9 cellular contexts compared by ENCODE assay signal in the genomic region with DNA sequence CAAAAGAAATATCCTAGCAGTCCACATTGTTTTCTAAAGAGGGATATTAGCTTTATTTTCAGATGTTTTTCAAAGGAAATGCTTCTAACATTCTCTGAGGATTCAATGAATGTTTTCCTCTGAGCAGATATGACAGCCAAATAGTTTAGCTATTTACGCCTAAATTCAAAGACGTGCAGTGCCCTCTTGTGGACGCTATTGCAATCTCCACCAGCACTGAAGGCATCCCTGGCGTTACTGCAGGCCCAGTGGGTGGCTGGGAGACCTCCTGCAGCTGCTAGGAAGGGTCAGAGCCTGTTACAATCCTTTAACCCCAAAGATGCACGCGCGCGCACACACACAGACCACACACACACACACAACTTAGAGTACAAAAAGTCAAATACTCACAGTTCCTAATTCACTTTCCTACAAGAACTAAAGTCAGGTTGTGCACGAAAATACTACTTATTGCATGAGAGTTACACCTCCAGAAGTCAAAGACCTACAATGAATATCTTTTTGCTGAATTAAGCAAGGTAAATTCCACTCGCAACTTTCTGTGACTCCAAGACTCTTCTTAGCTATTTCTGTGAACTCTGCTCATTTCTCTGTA.
DNase-seq lines count a peak whose midpoint lies in the region; ATAC-seq and TF ChIP-seq lines count a peak whose summit lies in the region.
"Had no signal": no experiment of that assay in that cellular context is flagged by ENCODE, and none has a peak within 500 bp of the region (broad histone marks: within the 10 kb centered on the region; RNA-seq: fewer than 3 reads in every experiment).

No MANE protein-coding gene starts in this region.

- H3K4me3 Mint-ChIP-seq in activated naive CD8-positive, alpha-beta T cell treated with anti-CD3 and anti-CD28 coated beads for 36 hours, result no peak overlapping the region

- H3K9me3 Mint-ChIP-seq in activated naive CD8-positive, alpha-beta T cell treated with anti-CD3 and anti-CD28 coated beads for 36 hours, result no peaks in the 10 kb centered on the region

- POLR2A ChIA-PET in OCI-LY7 (lab: Charles Lee), result no interaction called here

- no peak overlapping the region for H3K27ac ChIP-seq in OCI-LY7 (ENCODE audit: low read depth, low read length, poor library complexity, severe bottlenecking)
- H3K27ac ChIP-seq: BLaER1 had no signal

- no TSS peak for BruUV-seq in OCI-LY7 (replicated peaks; lab: Mats Ljungman, UMichigan)

- no peaks in the 10 kb centered on the region for H3K36me3 ChIP-seq in OCI-LY7 (ENCODE audit: insufficient read depth, low read length)
- H3K36me3 ChIP-seq: BLaER1 had no signal

- ATAC-seq in HG03097 (IDR thresholded peaks at IDR 0.05; ENCODE audit: low FRiP score, unreplicated experiment), result no peak

- H3K4me2 ChIP-seq in OCI-LY7 (ENCODE audit: low read length), result no peak overlapping the region
- H3K4me2 ChIP-seq: BLaER1 had no signal

- peak; percentile 60 for DNase-seq in NCI-H1436 (lab: John Stamatoyannopoulos, UW)
- DNase-seq in NCI-H1436 treated with DMSO at 0.1 percent for 48 hours (lab: John Stamatoyannopoulos, UW), result no peak
- DNase-seq in HuH-7.5 (ENCODE audit: low spot score), result peak; percentile 23
- peak; percentile 57 for DNase-seq in OCI-LY7 (ENCODE audit: low spot score)
- peak; percentile 31 for DNase-seq in activated naive CD8-positive, alpha-beta T cell treated with anti-CD3 and anti-CD28 coated beads for 36 hours
- peak; percentile 64 to 92 (median 84) for DNase-seq in head of caudate nucleus
- peak; percentile 39 for DNase-seq in pulmonary artery endothelial cell (ENCODE audit: low read depth, low spot score)

- no peaks in the 10 kb centered on the region for H3K36me3 Mint-ChIP-seq in activated naive CD8-positive, alpha-beta T cell treated with anti-CD3 and anti-CD28 coated beads for 36 hours

- intact Hi-C loops in OCI-LY7 (cut with micrococcal nuclease; ENCODE audit: unreplicated experiment), result loop anchor here (5.0 kb wide), 1 partner anchor 390 kb away; no protein-coding TSS in a partner anchor
- intact Hi-C loops in head of caudate nucleus (cut with DNase I), result no loop called here

- peak; percentile 86 for TF ChIP-seq CTCF in OCI-LY7 (conservative IDR thresholded peaks at IDR 0.05; ENCODE audit: low read length)

- CTCF ChIA-PET in OCI-LY7 (lab: Charles Lee; ENCODE audit: unreplicated experiment), result no interaction called here

- H3K79me2 ChIP-seq in OCI-LY7 (ENCODE audit: insufficient read depth, low read depth, low read length), result no peaks in the 10 kb centered on the region

- no peak overlapping the region for H2AFZ ChIP-seq in OCI-LY7 (ENCODE audit: low read length)

- H4K20me1 ChIP-seq in OCI-LY7 (ENCODE audit: insufficient read depth, low read length), result no peaks in the 10 kb centered on the region
- H4K20me1 ChIP-seq: BLaER1 had no signal

- no peaks in the 10 kb centered on the region for H3K4me1 ChIP-seq in OCI-LY7 (ENCODE audit: insufficient read depth, low read length, poor library complexity, severe bottlenecking)
- H3K4me1 ChIP-seq: BLaER1 had no signal

- no peaks in the 10 kb centered on the region for H3K4me1 Mint-ChIP-seq in activated naive CD8-positive, alpha-beta T cell treated with anti-CD3 and anti-CD28 coated beads for 36 hours

- no peak overlapping the region for H3K27ac Mint-ChIP-seq in activated naive CD8-positive, alpha-beta T cell treated with anti-CD3 and anti-CD28 coated beads for 36 hours

- no peak overlapping the region for H3K4me3 ChIP-seq in OCI-LY7 (ENCODE audit: low read depth, low read length, poor library complexity, severe bottlenecking)
- H3K4me3 ChIP-seq: BLaER1 had no signal

- H3K9me2 ChIP-seq in OCI-LY7 (ENCODE audit: insufficient read depth, low read length), result no peaks in the 10 kb centered on the region

- no peaks in the 10 kb centered on the region for H3K27me3 Mint-ChIP-seq in activated naive CD8-positive, alpha-beta T cell treated with anti-CD3 and anti-CD28 coated beads for 36 hours

- H3K9me3 ChIP-seq in OCI-LY7 (ENCODE audit: low read length), result no peaks in the 10 kb centered on the region
- H3K9me3 ChIP-seq: BLaER1 had no signal
